Comparison of ENCODE assay signal across 10 cellular contexts in the genomic region with DNA sequence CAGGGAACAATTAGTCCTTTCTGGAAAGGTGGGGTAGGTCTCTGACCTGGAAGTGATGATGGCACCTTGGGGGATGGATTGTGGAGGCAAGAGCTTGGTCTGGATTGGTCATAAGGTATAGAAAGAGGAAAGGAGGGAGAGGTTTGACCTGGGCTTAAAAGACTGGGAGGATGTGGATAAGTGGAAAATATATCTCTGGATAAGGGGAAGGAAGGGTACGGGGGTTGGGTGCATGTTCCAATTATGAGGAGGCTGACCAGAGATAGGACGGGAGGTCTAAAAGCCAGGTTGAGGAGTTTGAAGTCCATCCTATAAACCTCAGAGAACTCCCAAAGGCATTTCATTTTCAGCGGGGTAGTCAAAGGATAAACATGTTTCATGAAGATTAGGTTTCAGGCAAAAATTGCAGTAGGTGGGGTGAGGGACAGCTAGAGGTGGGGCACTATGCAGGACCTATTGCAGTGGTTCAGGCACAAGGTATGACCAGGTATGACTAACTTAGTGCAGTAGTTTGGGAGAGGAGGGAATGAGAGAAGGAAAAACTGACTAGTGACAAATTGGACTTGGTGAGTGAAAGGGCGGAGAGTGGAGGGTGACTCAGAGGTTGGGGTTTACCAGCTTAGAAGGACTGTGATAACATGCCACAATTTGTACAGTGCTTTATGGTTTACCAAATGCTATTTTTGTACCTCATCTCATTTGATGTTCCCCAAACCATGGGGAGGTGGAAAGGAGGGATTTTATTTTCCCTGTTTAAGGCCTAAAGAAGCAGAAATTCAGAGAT. TPM values are rescaled to one million over a fixed set of nuclear protein-coding genes. Genes with fewer than 3 reads are reported as not detected.
A peak's percentile ranks its signal among the peaks of the same experiment; 100 is the strongest.
DNase-seq lines count a peak whose midpoint lies in the region; ATAC-seq and TF ChIP-seq lines count a peak whose summit lies in the region.
"Had no signal": no experiment of that assay in that cellular context is flagged by ENCODE, and none has a peak within 500 bp of the region (broad histone marks: within the 10 kb centered on the region; RNA-seq: fewer than 3 reads in every experiment).

No MANE protein-coding gene starts in this region.

- DNase-seq in NOMO-1 treated with DMSO at 0.1 percent for 48 hours (lab: John Stamatoyannopoulos, UW; ENCODE audit: unreplicated experiment) (peak; percentile 35), NOMO-1 treated with dmso at 0.1 percent for 144 hours (lab: John Stamatoyannopoulos, UW; ENCODE audit: unreplicated experiment) (no peak), left ventricle myocardium superior (no peak)
- peak; percentile 76 for DNase-seq in activated CD8-positive, alpha-beta T cell treated with anti-CD3 and anti-CD28 coated beads for 36 hours
- DNase-seq in effector memory CD4-positive, alpha-beta T cell = no peak

- CTCF ChIA-PET in activated CD8-positive, alpha-beta T cell treated with anti-CD3 and anti-CD28 coated beads for 36 hours (lab: Charles Lee) = no interaction called here

- H3K9me3 Mint-ChIP-seq in activated CD8-positive, alpha-beta T cell treated with anti-CD3 and anti-CD28 coated beads for 36 hours = no peaks in the 10 kb centered on the region
- H3K9me3 Mint-ChIP-seq in stimulated activated memory B cell treated with anti-CD40 and anti-IgM and Interleukin-4, amounts not matched to agents 10 μg/mL and 1 μg/mL and 100 μg/mL, for 72 hours = no peaks in the 10 kb centered on the region
- H3K9me3 Mint-ChIP-seq: IgD-negative memory B cell had no signal

- H3K27ac ChIP-seq in effector memory CD4-positive, alpha-beta T cell (ENCODE audit: insufficient read depth, low read length, poor library complexity, severe bottlenecking) = no peak overlapping the region

- peak; percentile 89 for ATAC-seq in activated CD8-positive, alpha-beta T cell treated with anti-CD3 and anti-CD28 coated beads for 36 hours
- peak; percentile 85 for ATAC-seq in left ventricle myocardium superior
- ATAC-seq in stimulated activated memory B cell treated with anti-CD40 and anti-IgM and Interleukin-4, amounts not matched to agents 10 μg/mL and 1 μg/mL and 100 μg/mL, for 72 hours = peak; percentile 40
- ATAC-seq in HG03139 (IDR thresholded peaks at IDR 0.05; ENCODE audit: unreplicated experiment) = no peak
- ATAC-seq in HG02981 (IDR thresholded peaks at IDR 0.05; ENCODE audit: unreplicated experiment) = no peak

- POLR2A ChIA-PET in activated CD8-positive, alpha-beta T cell treated with anti-CD3 and anti-CD28 coated beads for 36 hours (lab: Charles Lee) = interaction anchor here (3.1 kb wide), 1 partner anchor 11 kb away, joined by 14 read pairs; the partner anchor contains the start of gene PDE8A

- H3K4me1 ChIP-seq in effector memory CD4-positive, alpha-beta T cell (ENCODE audit: control insufficient read depth, insufficient read depth, low read length, poor library complexity, severe bottlenecking) = peaks cover 22% of the 10 kb centered on the region

- peaks cover 48% of the 10 kb centered on the region for H3K4me1 Mint-ChIP-seq in activated CD8-positive, alpha-beta T cell treated with anti-CD3 and anti-CD28 coated beads for 36 hours (ENCODE audit: low read depth)
- peaks cover 64% of the 10 kb centered on the region for H3K4me1 Mint-ChIP-seq in stimulated activated memory B cell treated with anti-CD40 and anti-IgM and Interleukin-4, amounts not matched to agents 10 μg/mL and 1 μg/mL and 100 μg/mL, for 72 hours
- H3K4me1 Mint-ChIP-seq: brain had no signal

- H3K9me3 ChIP-seq in effector memory CD4-positive, alpha-beta T cell (ENCODE audit: control insufficient read depth, low read length) = no peaks in the 10 kb centered on the region

- TF ChIP-seq CTCF in activated CD8-positive, alpha-beta T cell treated with anti-CD3 and anti-CD28 coated beads for 36 hours (IDR thresholded peaks at IDR 0.05) = no peak

- H3K36me3 ChIP-seq in effector memory CD4-positive, alpha-beta T cell (ENCODE audit: control insufficient read depth, insufficient read depth, low read length) = no peaks in the 10 kb centered on the region

- H3K36me3 Mint-ChIP-seq in activated CD8-positive, alpha-beta T cell treated with anti-CD3 and anti-CD28 coated beads for 36 hours (ENCODE audit: low read depth) = no peaks in the 10 kb centered on the region
- no peaks in the 10 kb centered on the region for H3K36me3 Mint-ChIP-seq in stimulated activated memory B cell treated with anti-CD40 and anti-IgM and Interleukin-4, amounts not matched to agents 10 μg/mL and 1 μg/mL and 100 μg/mL, for 72 hours
- H3K36me3 Mint-ChIP-seq: brain, IgD-negative memory B cell had no signal

- H3K27me3 ChIP-seq in effector memory CD4-positive, alpha-beta T cell (replicated peaks; ENCODE audit: control insufficient read depth, insufficient read depth, low read length, poor library complexity, severe bottlenecking) = no peaks in the 10 kb centered on the region

- H3K4me3 Mint-ChIP-seq in activated CD8-positive, alpha-beta T cell treated with anti-CD3 and anti-CD28 coated beads for 36 hours = no peak overlapping the region
- H3K4me3 Mint-ChIP-seq in stimulated activated memory B cell treated with anti-CD40 and anti-IgM and Interleukin-4, amounts not matched to agents 10 μg/mL and 1 μg/mL and 100 μg/mL, for 72 hours = no peak overlapping the region
- H3K4me3 Mint-ChIP-seq: brain had no signal

- H3K27me3 Mint-ChIP-seq in activated CD8-positive, alpha-beta T cell treated with anti-CD3 and anti-CD28 coated beads for 36 hours = no peaks in the 10 kb centered on the region
- no peaks in the 10 kb centered on the region for H3K27me3 Mint-ChIP-seq in stimulated activated memory B cell treated with anti-CD40 and anti-IgM and Interleukin-4, amounts not matched to agents 10 μg/mL and 1 μg/mL and 100 μg/mL, for 72 hours
- H3K27me3 Mint-ChIP-seq: brain, IgD-negative memory B cell had no signal

- no peak overlapping the region for H3K4me3 ChIP-seq in effector memory CD4-positive, alpha-beta T cell (ENCODE audit: insufficient read depth, low read depth, low read length, poor library complexity, severe bottlenecking)

- H3K27ac Mint-ChIP-seq in activated CD8-positive, alpha-beta T cell treated with anti-CD3 and anti-CD28 coated beads for 36 hours = peak overlapping the region; percentile 21
- peak overlapping the region; percentile 16 for H3K27ac Mint-ChIP-seq in stimulated activated memory B cell treated with anti-CD40 and anti-IgM and Interleukin-4, amounts not matched to agents 10 μg/mL and 1 μg/mL and 100 μg/mL, for 72 hours

- intact Hi-C loops in activated CD8-positive, alpha-beta T cell treated with anti-CD3 and anti-CD28 coated beads for 36 hours (cut with micrococcal nuclease) = no loop called here
- intact Hi-C loops in left ventricle myocardium superior (cut with micrococcal nuclease) = no loop called here

RNA-seq across cellular contexts. Expression of gene PDE8A, which starts 10.7 kb away (rescaled TPM):
- total RNA-seq in activated CD8-positive, alpha-beta T cell treated with anti-CD3 and anti-CD28 coated beads for 36 hours = 10 to 100 TPM; 23.2 to 24.4 TPM
- total RNA-seq in left ventricle myocardium superior = 14.9 TPM

Comparison
In these comparisons a context has a peak if more than half of its experiments do, and no peak if none do; other contexts are left out.
1. DNase-seq: peak in NOMO-1 treated with DMSO at 0.1 percent for 48 hours (single experiment) and activated CD8-positive, alpha-beta T cell treated with anti-CD3 and anti-CD28 coated beads for 36 hours (single experiment); none in NOMO-1 treated with dmso at 0.1 percent for 144 hours (single experiment), left ventricle myocardium superior (single experiment) and effector memory CD4-positive, alpha-beta T cell (0 of 3).
2. ATAC-seq: peak in activated CD8-positive, alpha-beta T cell treated with anti-CD3 and anti-CD28 coated beads for 36 hours (single experiment), left ventricle myocardium superior (single experiment) and stimulated activated memory B cell treated with anti-CD40 and anti-IgM and Interleukin-4, amounts not matched to agents 10 μg/mL and 1 μg/mL and 100 μg/mL, for 72 hours (single experiment); none in HG03139 (single experiment) and HG02981 (single experiment).